12 cellular contexts compared by ENCODE assay signal in genomic region chr12:54622463-54623183, GRCh38. TPM values are rescaled to one million over a fixed set of nuclear protein-coding genes. Genes with fewer than 3 reads are reported as not detected.
DNase-seq lines count a peak whose midpoint lies in the region; ATAC-seq and TF ChIP-seq lines count a peak whose summit lies in the region.
"Had no signal": no experiment of that assay in that cellular context is flagged by ENCODE, and none has a peak within 500 bp of the region (broad histone marks: within the 10 kb centered on the region; RNA-seq: fewer than 3 reads in every experiment).

No MANE protein-coding gene starts in this region.

- no peak overlapping the region for H3K27ac Mint-ChIP-seq in CD14-positive monocyte
- H3K27ac Mint-ChIP-seq in T-helper 2 cell treated with Interferon-gamma antibody and Interleukin-4, amounts not matched to agents 5 μg/mL and 100 μg/mL, for 36 hours: no peak overlapping the region
- H3K27ac Mint-ChIP-seq: activated naive CD4-positive, alpha-beta T cell treated with anti-CD3 and anti-CD28 coated beads, Interleukin-2, amount 10 ng/mL, durations not matched to agents 7 days and 5 days had no signal

- H3K27me3 Mint-ChIP-seq in CD14-positive monocyte (ENCODE audit: low read depth in 3 of 3): peaks cover 8 to 12% (median 10%) of the 10 kb centered on the region in 3 donors
- peaks cover 55% of the 10 kb centered on the region for H3K27me3 Mint-ChIP-seq in T-helper 2 cell treated with Interferon-gamma antibody and Interleukin-4, amounts not matched to agents 5 μg/mL and 100 μg/mL, for 36 hours (ENCODE audit: low read depth)

- peaks cover 0 to 2% of the 10 kb centered on the region in 2 donors for H3K36me3 Mint-ChIP-seq in CD14-positive monocyte
- H3K36me3 Mint-ChIP-seq in T-helper 2 cell treated with Interferon-gamma antibody and Interleukin-4, amounts not matched to agents 5 μg/mL and 100 μg/mL, for 36 hours (ENCODE audit: low read depth): no peaks in the 10 kb centered on the region
- H3K36me3 Mint-ChIP-seq: activated naive CD4-positive, alpha-beta T cell treated with anti-CD3 and anti-CD28 coated beads, Interleukin-2, amount 10 ng/mL, durations not matched to agents 7 days and 5 days had no signal

- TF ChIP-seq CTCF in CD14-positive monocyte (IDR thresholded peaks at IDR 0.05) (peak; percentile 59), HCT116 (IDR thresholded peaks at IDR 0.05 in 2 of 3, conservative IDR thresholded peaks at IDR 0.05 in 1 of 3; ENCODE audit: borderline replicate concordance in 1 of 3, insufficient read depth in 1 of 3, low read depth in 2 of 3, low read length in 2 of 3) (peak; percentile 5 to 50 (median 33); a peak in 3 of 6 replicates), SK-N-SH (IDR thresholded peaks at IDR 0.05) (peak; percentile 47; the same call in 1 of the 2 replicates), foreskin keratinocyte (conservative IDR thresholded peaks at IDR 0.05) (peak; percentile 50), gastrocnemius medialis (IDR thresholded peaks at IDR 0.05 in 4 of 5, conservative IDR thresholded peaks at IDR 0.05 in 1 of 5) (peak in 1 of 5 experiments; percentile 21)

- intact Hi-C loops in CD14-positive monocyte (cut with micrococcal nuclease) (no loop called here), HCT116 (cut with micrococcal nuclease) (no loop called here), gastrocnemius medialis (cut with DNase I; ENCODE audit: low total_unique reads) (no loop called here)

- no peak for TF ChIP-seq POLR2A in HCT116 (IDR thresholded peaks at IDR 0.05; ENCODE audit: borderline replicate concordance, extremely low read depth, insufficient read depth, insufficient read length)
- TF ChIP-seq POLR2A in gastrocnemius medialis (IDR thresholded peaks at IDR 0.05): no peak

- BruUV-seq in HCT116 (replicated peaks; lab: Mats Ljungman, UMichigan): no TSS peak

- H4K20me1 ChIP-seq in HCT116 (ENCODE audit: insufficient read depth) (no peaks in the 10 kb centered on the region), SK-N-SH (ENCODE audit: insufficient read depth) (no peaks in the 10 kb centered on the region)

- H3K9me3 Mint-ChIP-seq in CD14-positive monocyte: peaks cover 9 to 17% (median 12%) of the 10 kb centered on the region in 7 donors
- H3K9me3 Mint-ChIP-seq in T-helper 2 cell treated with Interferon-gamma antibody and Interleukin-4, amounts not matched to agents 5 μg/mL and 100 μg/mL, for 36 hours: peaks cover 6% of the 10 kb centered on the region

- POLR2A ChIA-PET in HCT116 (lab: Charles Lee): no interaction called here
- POLR2A ChIA-PET in SK-N-SH (lab: Yijun Ruan, JAX): no interaction called here

- peaks cover 0 to 3% of the 10 kb centered on the region in 2 experiments; a peak in 2 of 4 replicates for H3K9me3 ChIP-seq in HCT116 (ENCODE audit: control insufficient read depth in 1 of 2, insufficient read depth in 1 of 2, low read depth in 1 of 2, low read length in 2 of 2)
- H3K9me3 ChIP-seq in SK-N-SH: no peaks in the 10 kb centered on the region
- H3K9me3 ChIP-seq in gastrocnemius medialis: no peaks in the 10 kb centered on the region
- H3K9me3 ChIP-seq: suprapubic skin had no signal

- no peak overlapping the region for H3K4me3 ChIP-seq in HCT116 (replicated peaks in 1 of 2; ENCODE audit: low read depth in 1 of 2, low read length in 2 of 2)
- no peak overlapping the region for H3K4me3 ChIP-seq in SK-N-SH (ENCODE audit: low read depth in 2 of 2, low read length in 1 of 2)
- no peak overlapping the region for H3K4me3 ChIP-seq in gastrocnemius medialis
- H3K4me3 ChIP-seq: suprapubic skin had no signal

- no peak overlapping the region for H3K4me3 Mint-ChIP-seq in CD14-positive monocyte
- no peak overlapping the region for H3K4me3 Mint-ChIP-seq in T-helper 2 cell treated with Interferon-gamma antibody and Interleukin-4, amounts not matched to agents 5 μg/mL and 100 μg/mL, for 36 hours
- H3K4me3 Mint-ChIP-seq: activated naive CD4-positive, alpha-beta T cell treated with anti-CD3 and anti-CD28 coated beads, Interleukin-2, amount 10 ng/mL, durations not matched to agents 7 days and 5 days had no signal

- H3K4me2 ChIP-seq in HCT116 (ENCODE audit: low read length): no peak overlapping the region
- H3K4me2 ChIP-seq in SK-N-SH: no peak overlapping the region

- RAD21 ChIA-PET in HCT116 (lab: Charles Lee; ENCODE audit: low non-redundant PET in 1 of 2, low total read pairs in 2 of 2, uncharacterized antibody in 2 of 2, unreplicated experiment in 2 of 2): interaction anchor here in 1 of 2 experiments (0.6 kb wide), 1 partner anchor 425 kb away, joined by 3 read pairs; no protein-coding TSS in a partner anchor

- H3K9me2 ChIP-seq in HCT116 (ENCODE audit: insufficient read depth): no peaks in the 10 kb centered on the region
- no peaks in the 10 kb centered on the region for H3K9me2 ChIP-seq in SK-N-SH

- H3K4me1 Mint-ChIP-seq in CD14-positive monocyte: peaks cover 2% of the 10 kb centered on the region
- no peaks in the 10 kb centered on the region for H3K4me1 Mint-ChIP-seq in T-helper 2 cell treated with Interferon-gamma antibody and Interleukin-4, amounts not matched to agents 5 μg/mL and 100 μg/mL, for 36 hours (ENCODE audit: low read depth)
- H3K4me1 Mint-ChIP-seq: activated naive CD4-positive, alpha-beta T cell treated with anti-CD3 and anti-CD28 coated beads, Interleukin-2, amount 10 ng/mL, durations not matched to agents 7 days and 5 days had no signal

- H3K27ac ChIP-seq in HCT116 (ENCODE audit: low read depth, low read length) (no peak overlapping the region), SK-N-SH (ENCODE audit: low read depth in 2 of 2, low read length in 1 of 2) (no peak overlapping the region), foreskin keratinocyte (no peak overlapping the region), gastrocnemius medialis (no peak overlapping the region)
- H3K27ac ChIP-seq: suprapubic skin had no signal

- H3K79me2 ChIP-seq in HCT116 (ENCODE audit: insufficient read depth, low read length) (no peaks in the 10 kb centered on the region), SK-N-SH (ENCODE audit: insufficient read depth) (no peaks in the 10 kb centered on the region)

- H3F3A ChIP-seq in SK-N-SH (replicated peaks; ENCODE audit: insufficient read depth): no peaks in the 10 kb centered on the region

- H2AFZ ChIP-seq in HCT116 (ENCODE audit: low read depth, low read length, poor library complexity, severe bottlenecking) (no peak overlapping the region), SK-N-SH (ENCODE audit: low read depth) (no peak overlapping the region)

- H3K36me3 ChIP-seq in HCT116 (ENCODE audit: control insufficient read depth in 1 of 2, insufficient read depth in 2 of 2, low read length in 2 of 2) (no peaks in the 10 kb centered on the region), SK-N-SH (replicated peaks in 1 of 2; ENCODE audit: control insufficient read depth in 1 of 2, insufficient read depth in 2 of 2, low read length in 1 of 2) (no peaks in the 10 kb centered on the region), gastrocnemius medialis (no peaks in the 10 kb centered on the region)
- H3K36me3 ChIP-seq: suprapubic skin had no signal

- DNase-seq in CD14-positive monocyte (ENCODE audit: low spot score) (no peak), HCT116 (ENCODE audit: low read depth, low spot score) (no peak), SK-N-SH (no peak), foreskin keratinocyte (peak in 1 of 2 donors; percentile 23), gastrocnemius medialis (no peak), NCI-H2107 (lab: John Stamatoyannopoulos, UW) (no peak)
- DNase-seq in T-helper 2 cell treated with Interferon-gamma antibody and Interleukin-4, amounts not matched to agents 5 μg/mL and 100 μg/mL, for 36 hours (ENCODE audit: low spot score): no peak
- DNase-seq: activated naive CD4-positive, alpha-beta T cell treated with anti-CD3 and anti-CD28 coated beads, Interleukin-2, amount 10 ng/mL, durations not matched to agents 7 days and 5 days; NCI-H1048; stimulated activated CD4-positive, alpha-beta T cell treated with anti-CD3 and anti-CD28 coated beads, Interleukin-4, amount 100 ng/mL, for 24 hours had no signal

- no peak for TF ChIP-seq EP300 in SK-N-SH (IDR thresholded peaks at IDR 0.05; ENCODE audit: borderline replicate concordance in 1 of 2, low read depth in 1 of 2, low read length in 1 of 2)

- no peak for TF ChIP-seq RAD21 in HCT116 (IDR thresholded peaks at IDR 0.05; ENCODE audit: low read depth)
- TF ChIP-seq RAD21 in SK-N-SH (IDR thresholded peaks at IDR 0.05; ENCODE audit: low read length): no peak

- H3K9ac ChIP-seq in HCT116 (ENCODE audit: low read length) (no peak overlapping the region), SK-N-SH (no peak overlapping the region)

- CTCF ChIA-PET in HCT116 (lab: Charles Lee): interaction anchor here (0.8 to 1.9 kb wide), 4 partner anchors 17 to 50 kb away, joined by 3 to 7 read pairs (median 3); no protein-coding TSS in a partner anchor
- CTCF ChIA-PET in SK-N-SH (lab: Yijun Ruan, JAX): interaction anchor here (0.7 to 1.2 kb wide), 6 partner anchors 10 to 223 kb away, joined by 3 read pairs; no protein-coding TSS in a partner anchor

- H3K4me1 ChIP-seq in HCT116 (ENCODE audit: control insufficient read depth in 1 of 2, insufficient read depth in 2 of 2, low read length in 2 of 2) (no peaks in the 10 kb centered on the region), SK-N-SH (ENCODE audit: control insufficient read depth in 1 of 2, insufficient read depth in 2 of 2, low read depth in 1 of 2, low read length in 1 of 2) (peaks cover 0 to 10% of the 10 kb centered on the region in 2 experiments; a peak in 1 of 4 replicates), foreskin keratinocyte (no peaks in the 10 kb centered on the region), gastrocnemius medialis (no peaks in the 10 kb centered on the region)
- H3K4me1 ChIP-seq: suprapubic skin had no signal

- ATAC-seq in HCT116: peak; percentile 82
- peak; percentile 70 for ATAC-seq in foreskin keratinocyte
- no peak for ATAC-seq in GM21381 (IDR thresholded peaks at IDR 0.05; ENCODE audit: unreplicated experiment)
- no peak for ATAC-seq in gastrocnemius medialis

- H3K27me3 ChIP-seq in HCT116 (ENCODE audit: insufficient read depth, low read length) (peaks cover 33% of the 10 kb centered on the region), SK-N-SH (ENCODE audit: insufficient read depth) (peaks cover 10% of the 10 kb centered on the region; the same call in 1 of the 2 replicates), foreskin keratinocyte (peaks cover 27% of the 10 kb centered on the region), gastrocnemius medialis (peaks cover 0 to 4% (median 2%) of the 10 kb centered on the region in 3 donors)

- in situ Hi-C loops in gastrocnemius medialis (cut with MboI; ENCODE audit: low sequenced_read_pairs in 4 of 4): no loop called here

RNA-seq across cellular contexts. Expression of gene LACRT, which starts 12.1 kb away (rescaled TPM):
- not detected for polyA plus RNA-seq in CD14-positive monocyte
- total RNA-seq in HCT116 (2021; ENCODE audit: unreplicated experiment): not detected
- not detected in 2 replicates for polyA plus RNA-seq in HCT116 (2012)
- polyA plus RNA-seq in SK-N-SH (2012; rRNA removed): not detected in 2 replicates
- polyA plus RNA-seq in SK-N-SH (2012; cell fraction: cytosol; rRNA removed): not detected in 2 replicates
- polyA plus RNA-seq in SK-N-SH (2012; cell fraction: nucleus; rRNA removed): not detected in 2 replicates
- not detected in 2 replicates for total RNA-seq in foreskin keratinocyte
- polyA plus RNA-seq in foreskin keratinocyte: not detected in 2 replicates
- not detected for total RNA-seq in gastrocnemius medialis

RNA-seq across cellular contexts. Expression of gene DCD, which starts 25.5 kb away (rescaled TPM):
- polyA plus RNA-seq in CD14-positive monocyte (not detected), SK-N-SH (2012; rRNA removed) (not detected in 2 replicates), foreskin keratinocyte (not detected in 2 replicates)
- total RNA-seq in HCT116 (2021; ENCODE audit: unreplicated experiment) (not detected), foreskin keratinocyte (not detected in 2 replicates), gastrocnemius medialis (not detected)
- polyA plus RNA-seq in HCT116 (2012): not detected in 2 replicates
- polyA plus RNA-seq in SK-N-SH (2012; cell fraction: cytosol; rRNA removed): not detected in 2 replicates
- polyA plus RNA-seq in SK-N-SH (2012; cell fraction: nucleus; rRNA removed): not detected in 2 replicates

RNA-seq across cellular contexts. Expression of gene PPP1R1A, which starts 34.2 kb away (rescaled TPM):
- not detected for polyA plus RNA-seq in CD14-positive monocyte
- 0.61 TPM for total RNA-seq in HCT116 (2021; ENCODE audit: unreplicated experiment)
- 0.60 and 1.1 TPM in 2 replicates for polyA plus RNA-seq in HCT116 (2012)
- polyA plus RNA-seq in SK-N-SH (2012; rRNA removed): not detected in 2 replicates
- polyA plus RNA-seq in SK-N-SH (2012; cell fraction: cytosol; rRNA removed): not detected in 2 replicates
- not detected in 2 replicates for polyA plus RNA-seq in SK-N-SH (2012; cell fraction: nucleus; rRNA removed)
- total RNA-seq in foreskin keratinocyte: not detected in 2 replicates
- polyA plus RNA-seq in foreskin keratinocyte: not detected in 2 replicates
- total RNA-seq in gastrocnemius medialis: 100 to 1,000 TPM; 209 to 312 (median 235) TPM

Comparison
In these comparisons a context has a peak if more than half of its experiments do, and no peak if none do; other contexts are left out.
1. ATAC-seq: peak in HCT116 (single experiment) and foreskin keratinocyte (single experiment); none in GM21381 (single experiment) and gastrocnemius medialis (0 of 2).
2. RNA of gene PPP1R1A, which starts 34.2 kb away (total RNA-seq): 209 to 312 TPM in gastrocnemius medialis; 0.61 TPM in HCT116 (single experiment) and not detected in foreskin keratinocyte; every median in the first group is over 100 times any median in the second.